In genomic region chr20:1471242-1471641, GRCh38 we compare ENCODE assay signal across 15 cellular contexts. TPM values are rescaled to one million over a fixed set of nuclear protein-coding genes. Genes with fewer than 3 reads are reported as not detected.
"Had no signal": no experiment of that assay in that cellular context is flagged by ENCODE, and none has a peak within 500 bp of the region (broad histone marks: within the 10 kb centered on the region; RNA-seq: fewer than 3 reads in every experiment).

No MANE protein-coding gene starts in this region.

- ATAC-seq: stimulated activated naive B cell treated with anti-CD40 and anti-IgM and Interleukin-4, amounts not matched to agents 10 μg/mL and 1 μg/mL and 100 μg/mL, for 72 hours had no signal

- H3K27ac ChIP-seq: right atrium auricular region had no signal

- H3K4me3 ChIP-seq: ascending aorta, right atrium auricular region, tibial nerve, vagina had no signal

- H3K27ac Mint-ChIP-seq: activated T-helper 1 cell treated with anti-CD3 and anti-CD28 coated beads, Interleukin-12 subunit alpha, Interleukin-12 subunit beta, Interleukin-2, Interleukin-4 antibody, amounts not matched to agents 30 ng/mL and 10 ng/mL and 1 ng/mL, durations not matched to agents 14 hours and 24 hours and 36 hours had no signal

- H3K4me3 Mint-ChIP-seq: activated T-helper 1 cell treated with anti-CD3 and anti-CD28 coated beads, Interleukin-12 subunit alpha, Interleukin-12 subunit beta, Interleukin-2, Interleukin-4 antibody, amounts not matched to agents 30 ng/mL and 10 ng/mL and 1 ng/mL, durations not matched to agents 14 hours and 24 hours and 36 hours; stimulated activated naive B cell treated with anti-CD40 and anti-IgM and Interleukin-4, amounts not matched to agents 10 μg/mL and 1 μg/mL and 100 μg/mL, for 72 hours had no signal

- H3K27me3 ChIP-seq: ascending aorta, right atrium auricular region, tibial nerve, vagina had no signal

- H3K9me3 Mint-ChIP-seq: activated T-helper 1 cell treated with anti-CD3 and anti-CD28 coated beads, Interleukin-12 subunit alpha, Interleukin-12 subunit beta, Interleukin-2, Interleukin-4 antibody, amounts not matched to agents 30 ng/mL and 10 ng/mL and 1 ng/mL, durations not matched to agents 14 hours and 24 hours and 36 hours; naive B cell had no signal

- H3K36me3 ChIP-seq: ascending aorta, right atrium auricular region, tibial nerve, vagina had no signal

- H3K36me3 Mint-ChIP-seq: naive B cell; stimulated activated naive B cell treated with anti-CD40 and anti-IgM and Interleukin-4, amounts not matched to agents 10 μg/mL and 1 μg/mL and 100 μg/mL, for 72 hours had no signal

- H3K9me3 ChIP-seq: ascending aorta, right atrium auricular region, tibial nerve, vagina had no signal

- H3K27me3 Mint-ChIP-seq: naive B cell; stimulated activated naive B cell treated with anti-CD40 and anti-IgM and Interleukin-4, amounts not matched to agents 10 μg/mL and 1 μg/mL and 100 μg/mL, for 72 hours had no signal

- DNase-seq: activated CD4-positive, alpha-beta T cell treated with anti-CD3 and anti-CD28 coated beads for 1 hour; activated CD4-positive, alpha-beta T cell treated with anti-CD3 and anti-CD28 coated beads, Interleukin-2, amount 50 U/mL, for 48 hours; activated CD8-positive, alpha-beta memory T cell treated with anti-CD3 and anti-CD28 coated beads, Interleukin-2, amount 50 U/mL, for 4 hours; activated naive CD4-positive, alpha-beta T cell; hippocampal formation; kidney glomerular epithelial cell; midbrain; naive B cell; stimulated activated naive B cell treated with anti-CD40 and anti-IgM and Interleukin-4, amounts not matched to agents 10 μg/mL and 1 μg/mL and 100 μg/mL, for 72 hours had no signal

RNA-seq across cellular contexts. Expression of gene SIRPB2, which starts 20.0 kb away (rescaled TPM):
- total RNA-seq: activated T-helper 1 cell treated with anti-CD3 and anti-CD28 coated beads, Interleukin-12 subunit alpha, Interleukin-12 subunit beta, Interleukin-2, Interleukin-4 antibody, amounts not matched to agents 30 ng/mL and 10 ng/mL and 1 ng/mL, durations not matched to agents 14 hours and 24 hours and 36 hours; T-helper 2 cell treated with Interferon-gamma antibody and Interleukin-4, amounts not matched to agents 100 ng/mL and 5 ng/mL, for 36 hours had no signal
